ENCODE assay signal across 13 cellular contexts in genomic region chr17:50144845-50145531, GRCh38. TPM values are rescaled to one million over a fixed set of nuclear protein-coding genes. Genes with fewer than 3 reads are reported as not detected.
DNase-seq lines count a peak whose midpoint lies in the region; ATAC-seq, FAIRE-seq and TF ChIP-seq lines count a peak whose summit lies in the region.
"Had no signal": no experiment of that assay in that cellular context is flagged by ENCODE, and none has a peak within 500 bp of the region (broad histone marks: within the 10 kb centered on the region; RNA-seq: fewer than 3 reads in every experiment).

No MANE protein-coding gene starts in this region.

- H3K9ac ChIP-seq in adipocyte (ENCODE audit: low read length) (peak overlapping the region; percentile 7), HepG2 (ENCODE audit: insufficient read depth, low read depth, low read length) (no peak overlapping the region)
- H3K9ac ChIP-seq: KMS-11 had no signal

- H3K79me2 ChIP-seq in HepG2 (ENCODE audit: insufficient read depth, low read length), result peaks cover 25% of the 10 kb centered on the region

- intact Hi-C loops in HepG2 (cut with micrococcal nuclease; ENCODE audit: unreplicated experiment), result no loop called here
- intact Hi-C loops in testis (cut with DNase I; ENCODE audit: low total_unique reads), result no loop called here

- peak overlapping the region; percentile 11 for H3K27ac ChIP-seq in HepG2 (ENCODE audit: extremely low read length, insufficient read depth, low read length)
- peak overlapping the region; percentile 6 to 7 for H3K27ac ChIP-seq in testis
- H3K27ac ChIP-seq: KMS-11 had no signal

- TF ChIP-seq CTCF in HepG2 (CRISPR knock-in tag; IDR thresholded peaks at IDR 0.05), result no peak
- TF ChIP-seq CTCF in testis (IDR thresholded peaks at IDR 0.05), result no peak

- H3K27me3 ChIP-seq in adipocyte (replicated peaks; ENCODE audit: control insufficient read depth, insufficient read depth, low read length), result no peaks in the 10 kb centered on the region
- H3K27me3 ChIP-seq in HepG2 (ENCODE audit: control insufficient read depth in 1 of 2, insufficient read depth in 2 of 2, low read length in 2 of 2), result no peaks in the 10 kb centered on the region
- H3K27me3 ChIP-seq in testis, result no peaks in the 10 kb centered on the region

- DNase-seq in activated T-cell treated with anti-CD3 and anti-CD28 coated beads, Interleukin-2, amount 50 U/mL, for 1 hour, result peak; percentile 18
- no peak for DNase-seq in activated T-cell treated with anti-CD3 and anti-CD28 coated beads for 4 hours
- DNase-seq in adipocyte (ENCODE audit: low read depth), result no peak
- DNase-seq in HepG2 (ENCODE audit: low spot score), result no peak
- no peak for DNase-seq in testis
- no peak for DNase-seq in GM19238 (ENCODE audit: insufficient read length, low spot score)
- DNase-seq in DMS 273 treated with DMSO at 0.1 percent for 48 hours (lab: John Stamatoyannopoulos, UW), result no peak
- no peak for DNase-seq in germinal center (ENCODE audit: low spot score)
- DNase-seq: foreskin melanocyte, midbrain, NCI-H510A treated with DMSO at 0.1 percent for 48 hours had no signal

- TF ChIP-seq EP300 in HepG2 (IDR thresholded peaks at IDR 0.05; ENCODE audit: low read depth in 2 of 2, low read length in 2 of 2) (no peak), HepG2 (CRISPR knock-in tag; IDR thresholded peaks at IDR 0.05; ENCODE audit: borderline replicate concordance) (no peak)

- H3K4me1 ChIP-seq in adipocyte (ENCODE audit: control insufficient read depth, insufficient read depth, low read length), result peaks cover 41% of the 10 kb centered on the region
- peaks cover 47% of the 10 kb centered on the region for H3K4me1 ChIP-seq in HepG2 (ENCODE audit: insufficient read depth, low read length)
- peaks cover 36% of the 10 kb centered on the region for H3K4me1 ChIP-seq in testis

- H3K36me3 ChIP-seq in adipocyte (ENCODE audit: control insufficient read depth, insufficient read depth, low read length, severe bottlenecking) (peaks cover 50% of the 10 kb centered on the region), HepG2 (replicated peaks in 1 of 2; ENCODE audit: control insufficient read depth in 1 of 2, insufficient read depth in 2 of 2, low read length in 2 of 2) (peaks cover 35 to 50% of the 10 kb centered on the region in 2 experiments), testis (ENCODE audit: low read depth, missing control alignments) (no peaks in the 10 kb centered on the region)

- 89% methylated on average over 15 of the region's 16 CpGs for WGBS in HepG2 (ENCODE audit: low lambda C conversion rate)
- WGBS in testis, 2 donors, result 75% methylated on average over 16 of the region's 16 CpGs

- TF ChIP-seq POLR2A in HepG2 (IDR thresholded peaks at IDR 0.05; ENCODE audit: insufficient read depth in 1 of 2, low read depth in 2 of 2, low read length in 2 of 2) (no peak), testis (IDR thresholded peaks at IDR 0.05) (no peak)

- no TSS peak for BruUV-seq in HepG2 (replicated peaks; lab: Mats Ljungman, UMichigan)

- CTCF ChIA-PET in HepG2 (lab: Yijun Ruan, JAX; ENCODE audit: low intra/inter-chr PET ratio, low total read pairs), result no interaction called here

- H3K4me2 ChIP-seq in HepG2 (ENCODE audit: low read depth, low read length), result no peak overlapping the region; the same call in 1 of the 2 replicates
- H3K4me2 ChIP-seq: KMS-11 had no signal

- in situ Hi-C loops in HepG2 (cut with HindIII; ENCODE audit: extremely low pct_ligation_motif_present, low pct_unique_long_range_greater_than_20kb), result no loop called here

- POLR2A ChIA-PET in HepG2 (lab: Yijun Ruan, JAX), result no interaction called here

- no peak overlapping the region for H3K4me3 ChIP-seq in adipocyte (ENCODE audit: low read length)
- no peak overlapping the region for H3K4me3 ChIP-seq in HepG2 (replicated peaks in 1 of 3; ENCODE audit: insufficient read depth in 1 of 3, low read depth in 2 of 3, low read length in 3 of 3)
- H3K4me3 ChIP-seq in testis, result no peak overlapping the region

- TF ChIP-seq RAD21 in HepG2 (CRISPR knock-in tag; IDR thresholded peaks at IDR 0.05), result no peak

- H4K20me1 ChIP-seq in HepG2 (ENCODE audit: insufficient read depth, low read length), result peaks cover 17% of the 10 kb centered on the region; the same call in 1 of the 2 replicates

- H3K9me3 ChIP-seq in adipocyte (ENCODE audit: control insufficient read depth, low read length) (no peaks in the 10 kb centered on the region), HepG2 (ENCODE audit: low read length) (no peaks in the 10 kb centered on the region), testis (no peaks in the 10 kb centered on the region)

- ATAC-seq in HepG2, result no peak

- no peak overlapping the region for H2AFZ ChIP-seq in HepG2 (ENCODE audit: low read length)

- FAIRE-seq in HepG2 (lab: Jason Lieb, UNC), result no peak

RNA-seq across cellular contexts. Expression of gene PPP1R9B, which starts 5.5 kb away (rescaled TPM):
- total RNA-seq in HepG2 (2016; rRNA removed; fragmentation: Illumina TruSeq; extraction: Trizol) (11.0 and 15.8 TPM in 2 replicates), testis (10 to 100 TPM; 81.1 to 82.4 TPM)
- 1.3 and 1.6 TPM in 2 replicates for total RNA-seq in HepG2 (2016; cell fraction: cytosol; rRNA removed; fragmentation: Illumina TruSeq; extraction: Trizol; ENCODE audit: low read depth)
- total RNA-seq in HepG2 (2016; cell fraction: insoluble cytoplasmic fraction; rRNA removed; fragmentation: Illumina TruSeq; extraction: Trizol), result 8.3 and 16.2 TPM in 2 replicates
- total RNA-seq in HepG2 (2016; cell fraction: membrane; rRNA removed; fragmentation: Illumina TruSeq; extraction: Trizol), result 7.0 and 7.3 TPM in 2 replicates
- total RNA-seq in HepG2 (2016; cell fraction: nucleus; rRNA removed; fragmentation: Illumina TruSeq; extraction: Trizol), result 10.9 and 13.5 TPM in 2 replicates
- polyA plus RNA-seq in HepG2 (2011; rRNA removed) (8.7 and 9.4 TPM in 2 replicates), testis (ENCODE audit: insufficient read depth, low read depth, low replicate concordance) (49.1 TPM)
- polyA plus RNA-seq in HepG2 (2011; cell fraction: cytosol; rRNA removed), result 7.4 and 9.0 TPM in 2 replicates
- polyA plus RNA-seq in HepG2 (2011; cell fraction: nucleus; rRNA removed), result 13.1 and 16.4 TPM in 2 replicates
- polyA plus RNA-seq in HepG2 (2012), result 9.8 and 11.6 TPM in 2 replicates
- polyA plus RNA-seq in HepG2 (2016; cell fraction: cytosol; fragmentation: Illumina TruSeq; extraction: Trizol; ENCODE audit: low read depth), result 1.2 and 1.4 TPM in 2 replicates
- polyA plus RNA-seq in HepG2 (2016; cell fraction: insoluble cytoplasmic fraction; fragmentation: Illumina TruSeq; extraction: Trizol; ENCODE audit: low read depth), result 14.2 and 17.2 TPM in 2 replicates
- polyA plus RNA-seq in HepG2 (2016; cell fraction: membrane; fragmentation: Illumina TruSeq; extraction: Trizol; ENCODE audit: low read depth), result 7.2 TPM in 2 replicates
- polyA plus RNA-seq in HepG2 (2016; cell fraction: nucleus; fragmentation: Illumina TruSeq; extraction: Trizol; ENCODE audit: insufficient read depth, low read depth), result 35.0 and 35.2 TPM in 2 replicates
- polyA minus RNA-seq in HepG2 (2011; rRNA and poly(A)+ RNA removed; ENCODE audit: low replicate concordance), result 15.4 and 32.3 TPM in 2 replicates
- polyA minus RNA-seq in HepG2 (2011; cell fraction: cytosol; rRNA and poly(A)+ RNA removed), result 7.3 and 11.8 TPM in 2 replicates
- 7.8 and 9.3 TPM in 2 replicates for polyA minus RNA-seq in HepG2 (2011; cell fraction: nucleus; rRNA and poly(A)+ RNA removed)

RNA-seq across cellular contexts. Expression of gene SAMD14, which starts 15.0 kb away (rescaled TPM):
- 0.07 TPM in 1 of 2 replicates, not detected in the other for total RNA-seq in HepG2 (2016; rRNA removed; fragmentation: Illumina TruSeq; extraction: Trizol)
- 0.18 and 0.20 TPM in 2 replicates for total RNA-seq in HepG2 (2016; cell fraction: cytosol; rRNA removed; fragmentation: Illumina TruSeq; extraction: Trizol; ENCODE audit: low read depth)
- total RNA-seq in HepG2 (2016; cell fraction: insoluble cytoplasmic fraction; rRNA removed; fragmentation: Illumina TruSeq; extraction: Trizol), result 0.04 TPM in 1 of 2 replicates, not detected in the other
- total RNA-seq in HepG2 (2016; cell fraction: membrane; rRNA removed; fragmentation: Illumina TruSeq; extraction: Trizol), result 0.09 and 0.14 TPM in 2 replicates
- total RNA-seq in HepG2 (2016; cell fraction: nucleus; rRNA removed; fragmentation: Illumina TruSeq; extraction: Trizol), result 0.09 TPM in 2 replicates
- polyA plus RNA-seq in HepG2 (2011; rRNA removed), result 0.22 TPM in 1 of 2 replicates, not detected in the other
- polyA plus RNA-seq in HepG2 (2011; cell fraction: cytosol; rRNA removed), result 0.01 and 0.04 TPM in 2 replicates
- 0.24 and 0.29 TPM in 2 replicates for polyA plus RNA-seq in HepG2 (2011; cell fraction: nucleus; rRNA removed)
- 0.08 and 0.11 TPM in 2 replicates for polyA plus RNA-seq in HepG2 (2012)
- not detected in 2 replicates for polyA plus RNA-seq in HepG2 (2016; cell fraction: cytosol; fragmentation: Illumina TruSeq; extraction: Trizol; ENCODE audit: low read depth)
- polyA plus RNA-seq in HepG2 (2016; cell fraction: insoluble cytoplasmic fraction; fragmentation: Illumina TruSeq; extraction: Trizol; ENCODE audit: low read depth), result 0.16 TPM in 1 of 2 replicates, not detected in the other
- polyA plus RNA-seq in HepG2 (2016; cell fraction: membrane; fragmentation: Illumina TruSeq; extraction: Trizol; ENCODE audit: low read depth), result 0.19 TPM in 2 replicates
- 0.53 TPM in 1 of 2 replicates, not detected in the other for polyA plus RNA-seq in HepG2 (2016; cell fraction: nucleus; fragmentation: Illumina TruSeq; extraction: Trizol; ENCODE audit: insufficient read depth, low read depth)
- 0.28 and 0.30 TPM in 2 replicates for polyA minus RNA-seq in HepG2 (2011; rRNA and poly(A)+ RNA removed; ENCODE audit: low replicate concordance)
- 0.09 and 0.20 TPM in 2 replicates for polyA minus RNA-seq in HepG2 (2011; cell fraction: cytosol; rRNA and poly(A)+ RNA removed)
- polyA minus RNA-seq in HepG2 (2011; cell fraction: nucleus; rRNA and poly(A)+ RNA removed), result 0.39 and 0.99 TPM in 2 replicates
- total RNA-seq in testis, result 1 to 10 TPM; 3.2 to 3.3 TPM
- 5.2 TPM for polyA plus RNA-seq in testis (ENCODE audit: insufficient read depth, low read depth, low replicate concordance)

RNA-seq across cellular contexts. Expression of gene SGCA, which starts 20.8 kb away (rescaled TPM):
- total RNA-seq in HepG2 (2016; rRNA removed; fragmentation: Illumina TruSeq; extraction: Trizol), result not detected in 2 replicates
- total RNA-seq in HepG2 (2016; cell fraction: cytosol; rRNA removed; fragmentation: Illumina TruSeq; extraction: Trizol; ENCODE audit: low read depth), result not detected in 2 replicates
- total RNA-seq in HepG2 (2016; cell fraction: insoluble cytoplasmic fraction; rRNA removed; fragmentation: Illumina TruSeq; extraction: Trizol), result not detected in 2 replicates
- not detected in 2 replicates for total RNA-seq in HepG2 (2016; cell fraction: membrane; rRNA removed; fragmentation: Illumina TruSeq; extraction: Trizol)
- total RNA-seq in HepG2 (2016; cell fraction: nucleus; rRNA removed; fragmentation: Illumina TruSeq; extraction: Trizol), result not detected in 2 replicates
- polyA plus RNA-seq in HepG2 (2011; rRNA removed), result not detected in 2 replicates
- polyA plus RNA-seq in HepG2 (2011; cell fraction: cytosol; rRNA removed), result not detected in 2 replicates
- polyA plus RNA-seq in HepG2 (2011; cell fraction: nucleus; rRNA removed), result 0.42 TPM in 1 of 2 replicates, not detected in the other
- not detected in 2 replicates for polyA plus RNA-seq in HepG2 (2012)
- not detected in 2 replicates for polyA plus RNA-seq in HepG2 (2016; cell fraction: cytosol; fragmentation: Illumina TruSeq; extraction: Trizol; ENCODE audit: low read depth)
- polyA plus RNA-seq in HepG2 (2016; cell fraction: insoluble cytoplasmic fraction; fragmentation: Illumina TruSeq; extraction: Trizol; ENCODE audit: low read depth), result not detected in 2 replicates
- not detected in 2 replicates for polyA plus RNA-seq in HepG2 (2016; cell fraction: membrane; fragmentation: Illumina TruSeq; extraction: Trizol; ENCODE audit: low read depth)
- not detected in 2 replicates for polyA plus RNA-seq in HepG2 (2016; cell fraction: nucleus; fragmentation: Illumina TruSeq; extraction: Trizol; ENCODE audit: insufficient read depth, low read depth)
- polyA minus RNA-seq in HepG2 (2011; rRNA and poly(A)+ RNA removed; ENCODE audit: low replicate concordance), result 0.19 TPM in 1 of 2 replicates, not detected in the other
- polyA minus RNA-seq in HepG2 (2011; cell fraction: cytosol; rRNA and poly(A)+ RNA removed), result not detected in 2 replicates
- not detected in 2 replicates for polyA minus RNA-seq in HepG2 (2011; cell fraction: nucleus; rRNA and poly(A)+ RNA removed)
- total RNA-seq in testis, result 1 to 10 TPM; 2.4 to 7.6 TPM
- 33.1 TPM for polyA plus RNA-seq in testis (ENCODE audit: insufficient read depth, low read depth, low replicate concordance)
- total RNA-seq: T-helper 2 cell treated with Interferon-gamma antibody and Interleukin-4, amounts not matched to agents 100 ng/mL and 5 ng/mL, for 36 hours had no signal

RNA-seq across cellular contexts. Expression of gene PDK2, which starts 49.8 kb away (rescaled TPM):
- total RNA-seq in HepG2 (2016; rRNA removed; fragmentation: Illumina TruSeq; extraction: Trizol), result 18.5 and 19.2 TPM in 2 replicates
- total RNA-seq in HepG2 (2016; cell fraction: cytosol; rRNA removed; fragmentation: Illumina TruSeq; extraction: Trizol; ENCODE audit: low read depth), result 6.4 and 13.9 TPM in 2 replicates
- 16.2 and 19.8 TPM in 2 replicates for total RNA-seq in HepG2 (2016; cell fraction: insoluble cytoplasmic fraction; rRNA removed; fragmentation: Illumina TruSeq; extraction: Trizol)
- 10.9 and 11.9 TPM in 2 replicates for total RNA-seq in HepG2 (2016; cell fraction: membrane; rRNA removed; fragmentation: Illumina TruSeq; extraction: Trizol)
- 10.9 and 12.5 TPM in 2 replicates for total RNA-seq in HepG2 (2016; cell fraction: nucleus; rRNA removed; fragmentation: Illumina TruSeq; extraction: Trizol)
- 59.7 and 66.6 TPM in 2 replicates for polyA plus RNA-seq in HepG2 (2011; rRNA removed)
- polyA plus RNA-seq in HepG2 (2011; cell fraction: cytosol; rRNA removed), result 33.2 and 46.3 TPM in 2 replicates
- 86.5 and 102 TPM in 2 replicates for polyA plus RNA-seq in HepG2 (2011; cell fraction: nucleus; rRNA removed)
- 17.2 and 27.4 TPM in 2 replicates for polyA plus RNA-seq in HepG2 (2012)
- polyA plus RNA-seq in HepG2 (2016; cell fraction: cytosol; fragmentation: Illumina TruSeq; extraction: Trizol; ENCODE audit: low read depth), result 9.3 and 10.8 TPM in 2 replicates
- 22.3 and 32.8 TPM in 2 replicates for polyA plus RNA-seq in HepG2 (2016; cell fraction: insoluble cytoplasmic fraction; fragmentation: Illumina TruSeq; extraction: Trizol; ENCODE audit: low read depth)
- 12.0 and 14.3 TPM in 2 replicates for polyA plus RNA-seq in HepG2 (2016; cell fraction: membrane; fragmentation: Illumina TruSeq; extraction: Trizol; ENCODE audit: low read depth)
- 21.9 and 24.6 TPM in 2 replicates for polyA plus RNA-seq in HepG2 (2016; cell fraction: nucleus; fragmentation: Illumina TruSeq; extraction: Trizol; ENCODE audit: insufficient read depth, low read depth)
- polyA minus RNA-seq in HepG2 (2011; rRNA and poly(A)+ RNA removed; ENCODE audit: low replicate concordance), result 111 and 113 TPM in 2 replicates
- 22.7 and 28.5 TPM in 2 replicates for polyA minus RNA-seq in HepG2 (2011; cell fraction: cytosol; rRNA and poly(A)+ RNA removed)
- polyA minus RNA-seq in HepG2 (2011; cell fraction: nucleus; rRNA and poly(A)+ RNA removed), result 44.5 and 48.7 TPM in 2 replicates
- total RNA-seq in testis, result 10 to 100 TPM; 50.6 to 62.1 TPM
- 56.4 TPM for polyA plus RNA-seq in testis (ENCODE audit: insufficient read depth, low read depth, low replicate concordance)

RNA-seq across cellular contexts. Expression of gene COL1A1, which starts 56.4 kb away (rescaled TPM):
- total RNA-seq in HepG2 (2016; rRNA removed; fragmentation: Illumina TruSeq; extraction: Trizol) (0.17 TPM in 1 of 2 replicates, not detected in the other), testis (10 to 100 TPM; 32.5 to 35.1 TPM)
- not detected in 2 replicates for total RNA-seq in HepG2 (2016; cell fraction: cytosol; rRNA removed; fragmentation: Illumina TruSeq; extraction: Trizol; ENCODE audit: low read depth)
- total RNA-seq in HepG2 (2016; cell fraction: insoluble cytoplasmic fraction; rRNA removed; fragmentation: Illumina TruSeq; extraction: Trizol), result 0.03 and 0.06 TPM in 2 replicates
- 0.09 and 0.24 TPM in 2 replicates for total RNA-seq in HepG2 (2016; cell fraction: membrane; rRNA removed; fragmentation: Illumina TruSeq; extraction: Trizol)
- 0.68 and 0.72 TPM in 2 replicates for total RNA-seq in HepG2 (2016; cell fraction: nucleus; rRNA removed; fragmentation: Illumina TruSeq; extraction: Trizol)
- polyA plus RNA-seq in HepG2 (2011; rRNA removed) (0.05 and 0.14 TPM in 2 replicates), testis (ENCODE audit: insufficient read depth, low read depth, low replicate concordance) (557 TPM)
- 0.01 TPM in 1 of 2 replicates, not detected in the other for polyA plus RNA-seq in HepG2 (2011; cell fraction: cytosol; rRNA removed)
- 1.7 and 2.5 TPM in 2 replicates for polyA plus RNA-seq in HepG2 (2011; cell fraction: nucleus; rRNA removed)
- polyA plus RNA-seq in HepG2 (2012), result 0.19 TPM in 2 replicates
- polyA plus RNA-seq in HepG2 (2016; cell fraction: cytosol; fragmentation: Illumina TruSeq; extraction: Trizol; ENCODE audit: low read depth), result 0.03 TPM in 1 of 2 replicates, not detected in the other
- polyA plus RNA-seq in HepG2 (2016; cell fraction: insoluble cytoplasmic fraction; fragmentation: Illumina TruSeq; extraction: Trizol; ENCODE audit: low read depth), result 0.07 TPM in 1 of 2 replicates, not detected in the other
- polyA plus RNA-seq in HepG2 (2016; cell fraction: membrane; fragmentation: Illumina TruSeq; extraction: Trizol; ENCODE audit: low read depth), result not detected in 2 replicates
- polyA plus RNA-seq in HepG2 (2016; cell fraction: nucleus; fragmentation: Illumina TruSeq; extraction: Trizol; ENCODE audit: insufficient read depth, low read depth), result 1.00 and 2.8 TPM in 2 replicates
- 35.8 TPM in 1 of 2 replicates, not detected in the other for polyA minus RNA-seq in HepG2 (2011; rRNA and poly(A)+ RNA removed; ENCODE audit: low replicate concordance)
- polyA minus RNA-seq in HepG2 (2011; cell fraction: cytosol; rRNA and poly(A)+ RNA removed), result 0.70 and 0.79 TPM in 2 replicates
- 0.52 and 1.2 TPM in 2 replicates for polyA minus RNA-seq in HepG2 (2011; cell fraction: nucleus; rRNA and poly(A)+ RNA removed)
